ENCODE assay signal across 1 cellular context in the genomic region with DNA sequence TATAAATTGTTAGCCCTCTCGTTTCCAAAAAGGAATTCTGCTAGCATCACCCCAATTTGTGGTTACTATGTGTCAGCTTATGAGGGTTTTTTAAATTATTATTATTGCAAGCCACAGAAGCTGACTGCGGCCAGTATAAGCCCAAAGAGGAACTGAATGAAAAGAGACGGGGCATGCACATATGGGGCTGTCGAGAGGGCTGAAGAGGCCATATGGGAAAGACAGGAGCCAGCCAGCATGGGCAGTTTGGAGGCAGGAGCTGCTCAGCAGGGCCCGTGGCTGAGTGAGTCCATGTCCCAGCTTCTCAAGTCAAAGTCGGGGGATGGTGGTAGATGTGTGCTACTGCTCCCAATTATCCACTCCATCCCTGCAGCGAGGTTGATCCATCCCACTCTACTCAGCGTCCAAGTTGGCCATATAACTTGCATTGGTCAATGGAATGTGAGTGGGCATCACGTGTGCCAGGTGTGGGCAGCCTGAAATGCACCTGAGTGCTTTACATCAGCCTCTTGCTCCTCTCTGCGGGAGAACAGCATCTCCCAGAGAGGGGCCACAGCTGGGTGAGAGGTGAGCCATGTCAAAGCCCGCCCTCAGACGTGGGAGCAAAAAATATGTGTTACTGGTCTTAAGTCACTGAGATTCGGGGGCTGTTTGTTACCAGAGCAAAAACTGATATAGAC.
TF ChIP-seq lines count a peak whose summit lies in the region.

No MANE protein-coding gene starts in this region.

TF ChIP-seq in IMR-90, 13 proteins besides CTCF, POLR2A, EP300 and RAD21 (continued from another document):
- TF ChIP-seq MXI1 (IDR thresholded peaks at IDR 0.05; ENCODE audit: borderline replicate concordance, low read depth, low read length): no peak
